Comparison of ENCODE assay signal across 18 cellular contexts in the genomic region with DNA sequence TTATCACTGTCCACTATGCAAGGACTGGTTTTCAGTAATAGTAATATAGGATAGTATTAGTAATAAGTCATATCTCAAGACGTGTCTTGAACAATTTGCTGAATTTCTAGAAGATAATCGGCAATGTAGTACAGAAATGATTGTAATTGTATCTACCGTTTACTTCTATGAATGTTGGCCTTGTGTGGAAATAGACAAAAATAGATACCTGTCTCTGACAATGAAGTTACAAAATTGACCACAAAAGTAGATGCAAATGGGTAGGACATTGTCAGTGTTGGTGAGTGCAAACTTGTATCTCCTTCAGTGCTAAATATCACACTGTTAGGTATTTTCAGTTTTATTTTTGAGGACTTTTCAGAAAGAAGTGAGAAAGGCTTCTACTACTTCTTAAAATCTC. TPM values are rescaled to one million over a fixed set of nuclear protein-coding genes. Genes with fewer than 3 reads are reported as not detected.
DNase-seq lines count a peak whose midpoint lies in the region; ATAC-seq and TF ChIP-seq lines count a peak whose summit lies in the region.
"Had no signal": no experiment of that assay in that cellular context is flagged by ENCODE, and none has a peak within 500 bp of the region (broad histone marks: within the 10 kb centered on the region; RNA-seq: fewer than 3 reads in every experiment).

No MANE protein-coding gene starts in this region.

- H2AFZ ChIP-seq in GM23248: no peak overlapping the region
- H2AFZ ChIP-seq: parathyroid adenoma had no signal

- no peaks in the 10 kb centered on the region for H3K79me2 ChIP-seq in mesendoderm (ENCODE audit: control insufficient read depth, insufficient read depth, low read length)
- H3K79me2 ChIP-seq in GM23248 (ENCODE audit: insufficient read depth): no peaks in the 10 kb centered on the region
- H3K79me2 ChIP-seq: parathyroid adenoma had no signal

- H3K36me3 ChIP-seq in mesendoderm (ENCODE audit: control insufficient read depth, insufficient read depth, low read length) (no peaks in the 10 kb centered on the region), GM23248 (ENCODE audit: low read depth) (no peaks in the 10 kb centered on the region)

- no peak overlapping the region for H4K8ac ChIP-seq in mesendoderm (ENCODE audit: low read depth, low read length)

- H3K18ac ChIP-seq in mesendoderm (ENCODE audit: low read length): no peak overlapping the region

- H3K9ac ChIP-seq in mesendoderm (ENCODE audit: low read length) (no peak overlapping the region), GM23248 (no peak overlapping the region)
- H3K9ac ChIP-seq: parathyroid adenoma had no signal

- H3K27ac ChIP-seq in mesendoderm (ENCODE audit: low read depth, low read length): no peak overlapping the region
- H3K27ac ChIP-seq in GM23248: no peak overlapping the region
- H3K27ac ChIP-seq: epithelial cell of prostate, parathyroid adenoma had no signal

- ATAC-seq in GM19438 (IDR thresholded peaks at IDR 0.05; ENCODE audit: low read depth, unreplicated experiment) (peak; percentile 95), HG02759 (IDR thresholded peaks at IDR 0.05; ENCODE audit: unreplicated experiment) (peak; percentile 86), HG03354 (IDR thresholded peaks at IDR 0.05; ENCODE audit: poor library complexity, severe bottlenecking, unreplicated experiment) (peak; percentile 92)
- ATAC-seq: activated CD4-positive, alpha-beta T cell treated with anti-CD3 and anti-CD28 coated beads for 36 hours had no signal

- no CpG with 5 or more reads among the region's 3 CpGs for WGBS in mesendoderm (ENCODE audit: extremely low coverage, insufficient coverage, low lambda C conversion rate)
- WGBS in GM23248 (ENCODE audit: low coverage in 1 of 2, low lambda C conversion rate in 2 of 2, missing lambda C conversion rate in 2 of 2), 2 experiments: 70 to 74% methylated on average over 3 of the region's 3 CpGs

- no peak overlapping the region for H2BK15ac ChIP-seq in mesendoderm (replicated peaks; ENCODE audit: low read depth)

- H3K56ac ChIP-seq in mesendoderm (ENCODE audit: low read length): no peak overlapping the region

- no peaks in the 10 kb centered on the region for H3K9me2 ChIP-seq in GM23248 (ENCODE audit: insufficient read depth)

- H2BK5ac ChIP-seq in mesendoderm (ENCODE audit: low read length): no peak overlapping the region

- H3F3A ChIP-seq in GM23248 (ENCODE audit: insufficient read depth): no peaks in the 10 kb centered on the region

- in situ Hi-C loops in GM13977 (cut with MboI; ENCODE audit: low pct_unique_long_range_greater_than_20kb, low sequenced_read_pairs, unreplicated experiment): loop anchor here (25.0 kb wide), 1 partner anchor 449 kb away; the partner anchor contains the start of gene SLC17A6
- in situ Hi-C loops in GM23248 (cut with MboI): loop anchor here (10.0 kb wide), 1 partner anchor 452 kb away; the partner anchor contains the start of gene SLC17A6

- no peak overlapping the region for H3K23ac ChIP-seq in mesendoderm (ENCODE audit: low read length)

- H2AK5ac ChIP-seq in mesendoderm (ENCODE audit: low read length): no peak overlapping the region

- H3K4me1 ChIP-seq in mesendoderm (ENCODE audit: control insufficient read depth, low read depth, low read length): no peaks in the 10 kb centered on the region
- no peaks in the 10 kb centered on the region for H3K4me1 ChIP-seq in GM23248 (ENCODE audit: insufficient read depth)
- H3K4me1 ChIP-seq: parathyroid adenoma had no signal

- intact Hi-C loops in posterior cingulate gyrus (cut with DNase I): loop anchor here (2.0 to 5.0 kb wide), 3 partner anchors 114 to 452 kb away; partner anchors contain the start of gene FANCF

- H4K20me1 ChIP-seq in GM23248 (ENCODE audit: insufficient read depth): no peaks in the 10 kb centered on the region

- H3K4me3 ChIP-seq in mesendoderm (ENCODE audit: low read length): no peak overlapping the region
- H3K4me3 ChIP-seq in GM23248: no peak overlapping the region

- H3K27me3 ChIP-seq in mesendoderm (ENCODE audit: insufficient read depth, low read length, poor library complexity) (no peaks in the 10 kb centered on the region), GM23248 (replicated peaks; ENCODE audit: insufficient read depth) (no peaks in the 10 kb centered on the region)

- H3K79me1 ChIP-seq in mesendoderm (ENCODE audit: low read length): no peaks in the 10 kb centered on the region

- H3K9me3 ChIP-seq in GM23248 (ENCODE audit: low read depth): no peaks in the 10 kb centered on the region

- H4K5ac ChIP-seq in mesendoderm (ENCODE audit: low read length): no peak overlapping the region

- H2BK120ac ChIP-seq in mesendoderm (ENCODE audit: low read depth, low read length): no peak overlapping the region

- H3K4ac ChIP-seq in mesendoderm (ENCODE audit: low read depth, low read length): no peak overlapping the region

- no peak for TF ChIP-seq CTCF in GM13977 (IDR thresholded peaks at IDR 0.05; ENCODE audit: extremely low read depth, insufficient read depth, missing control alignments)

- peak; percentile 47 for DNase-seq in GM13977 (ENCODE audit: low spot score)
- no peak for DNase-seq in mesendoderm
- DNase-seq in DMS53 (lab: John Stamatoyannopoulos, UW): no peak
- DNase-seq in GM23248: no peak
- no peak for DNase-seq in posterior cingulate gyrus
- DNase-seq: ACHN; activated CD4-positive, alpha-beta T cell treated with anti-CD3 and anti-CD28 coated beads for 36 hours; activated gamma-delta T cell; caudate nucleus; DMS153; hippocampal formation; NCI-H1694; NK-92 treated with Interleukin-12 subunit alpha and Interleukin-12 subunit beta, amount 100 ng/mL, for 24 hours had no signal

- H3K4me2 ChIP-seq in mesendoderm (ENCODE audit: low read length) (no peak overlapping the region), GM23248 (ENCODE audit: unreplicated experiment) (no peak overlapping the region)

RNA-seq across cellular contexts. Expression of gene SVIP, which starts 43.1 kb away (rescaled TPM):
- polyA plus RNA-seq in mesendoderm (2013, experiment 1 of 2): 10.4 TPM
- polyA plus RNA-seq in mesendoderm (2013, experiment 2 of 2): 10.5 TPM
- total RNA-seq in GM23248 (2014; rRNA removed; shearing (Covaris generic)): 0.51 and 0.54 TPM in 2 replicates
- 2.4 and 4.2 TPM in 2 replicates for polyA plus RNA-seq in GM23248 (2016; fragmentation: Nextera tagmentation; extraction: Ambion mirVana)
